ENCODE assay signal across 1 cellular context in the genomic region with DNA sequence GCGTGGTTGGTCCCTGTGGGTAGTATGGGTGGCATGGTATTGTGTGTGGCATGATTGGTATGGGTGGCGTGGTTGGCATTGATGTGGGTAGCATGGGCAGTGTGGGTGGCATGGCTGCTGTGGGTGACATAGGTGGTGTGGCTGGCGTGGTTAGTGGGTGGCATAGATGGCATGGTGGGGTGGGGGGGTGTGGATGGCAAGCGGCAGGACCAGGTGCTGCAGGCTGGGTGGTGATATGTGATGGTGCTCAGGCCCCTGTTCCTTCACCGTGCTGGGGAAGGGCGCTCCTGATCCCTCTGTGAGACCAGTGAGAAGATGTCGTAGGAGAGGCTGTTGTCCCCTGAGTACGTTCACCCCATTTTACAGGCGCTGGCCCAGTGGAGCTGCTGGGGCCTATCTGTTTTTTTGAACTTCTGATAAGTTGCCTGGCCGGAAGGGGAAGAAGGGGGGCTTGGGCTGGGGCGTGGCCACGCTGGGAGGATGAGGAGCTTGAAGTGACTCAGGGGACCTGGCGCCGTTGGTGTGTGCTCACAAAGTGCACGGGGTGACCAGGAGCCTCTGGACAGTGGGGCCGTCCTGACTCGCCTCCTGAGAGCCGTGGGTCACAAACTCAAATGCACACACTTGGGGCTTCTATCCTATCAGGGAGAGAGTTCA.
TF ChIP-seq lines count a peak whose summit lies in the region.

No MANE protein-coding gene starts in this region.

TF ChIP-seq in K562, 482 proteins besides CTCF, POLR2A, EP300 and RAD21 (continued from another document and continues in another):
- TF ChIP-seq PURB (CRISPR knock-in tag; IDR thresholded peaks at IDR 0.05; ENCODE audit: low read depth): no peak
- no peak for TF ChIP-seq ZKSCAN1 (IDR thresholded peaks at IDR 0.05; ENCODE audit: low read depth, low read length)
- TF ChIP-seq, protein P1, sequence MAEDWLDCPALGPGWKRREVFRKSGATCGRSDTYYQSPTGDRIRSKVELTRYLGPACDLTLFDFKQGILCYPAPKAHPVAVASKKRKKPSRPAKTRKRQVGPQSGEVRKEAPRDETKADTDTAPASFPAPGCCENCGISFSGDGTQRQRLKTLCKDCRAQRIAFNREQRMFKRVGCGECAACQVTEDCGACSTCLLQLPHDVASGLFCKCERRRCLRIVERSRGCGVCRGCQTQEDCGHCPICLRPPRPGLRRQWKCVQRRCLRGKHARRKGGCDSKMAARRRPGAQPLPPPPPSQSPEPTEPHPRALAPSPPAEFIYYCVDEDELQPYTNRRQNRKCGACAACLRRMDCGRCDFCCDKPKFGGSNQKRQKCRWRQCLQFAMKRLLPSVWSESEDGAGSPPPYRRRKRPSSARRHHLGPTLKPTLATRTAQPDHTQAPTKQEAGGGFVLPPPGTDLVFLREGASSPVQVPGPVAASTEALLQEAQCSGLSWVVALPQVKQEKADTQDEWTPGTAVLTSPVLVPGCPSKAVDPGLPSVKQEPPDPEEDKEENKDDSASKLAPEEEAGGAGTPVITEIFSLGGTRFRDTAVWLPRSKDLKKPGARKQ (CRISPR knock-in tag; IDR thresholded peaks at IDR 0.05): no peak
- no peak for TF ChIP-seq SIRT6 (IDR thresholded peaks at IDR 0.05; ENCODE audit: low read depth, low read length)
- TF ChIP-seq, protein P2, sequence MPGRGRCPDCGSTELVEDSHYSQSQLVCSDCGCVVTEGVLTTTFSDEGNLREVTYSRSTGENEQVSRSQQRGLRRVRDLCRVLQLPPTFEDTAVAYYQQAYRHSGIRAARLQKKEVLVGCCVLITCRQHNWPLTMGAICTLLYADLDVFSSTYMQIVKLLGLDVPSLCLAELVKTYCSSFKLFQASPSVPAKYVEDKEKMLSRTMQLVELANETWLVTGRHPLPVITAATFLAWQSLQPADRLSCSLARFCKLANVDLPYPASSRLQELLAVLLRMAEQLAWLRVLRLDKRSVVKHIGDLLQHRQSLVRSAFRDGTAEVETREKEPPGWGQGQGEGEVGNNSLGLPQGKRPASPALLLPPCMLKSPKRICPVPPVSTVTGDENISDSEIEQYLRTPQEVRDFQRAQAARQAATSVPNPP (IDR thresholded peaks at IDR 0.05; ENCODE audit: borderline replicate concordance, insufficient read depth, insufficient read length): no peak
- TF ChIP-seq U2AF2 (optimal IDR thresholded peaks at IDR 0.05; ENCODE audit: low read depth, low read length): no peak
- peak; percentile 50; the same call in 1 of the 2 replicates for TF ChIP-seq CTBP1 (IDR thresholded peaks at IDR 0.05; ENCODE audit: borderline replicate concordance)
- peak; percentile 35; the same call in 1 of the 2 replicates for TF ChIP-seq ZBTB7A (IDR thresholded peaks at IDR 0.05; ENCODE audit: borderline replicate concordance, control insufficient read depth, low read depth, low read length)
- no peak for TF ChIP-seq NFYB (IDR thresholded peaks at IDR 0.05; ENCODE audit: extremely low read depth, insufficient read length)
- no peak for TF ChIP-seq PML (IDR thresholded peaks at IDR 0.05; ENCODE audit: low read length)
- TF ChIP-seq HCFC1 (IDR thresholded peaks at IDR 0.05; ENCODE audit: low read depth, low read length): peak; percentile 20
- TF ChIP-seq RBM34 (IDR thresholded peaks at IDR 0.05; ENCODE audit: borderline replicate concordance, insufficient read depth, low read length): no peak
- peak in 1 of 2 experiments; percentile 49; a peak in 1 of 4 replicates for TF ChIP-seq KDM4B (IDR thresholded peaks at IDR 0.05; ENCODE audit: borderline replicate concordance in 2 of 2, low read depth in 1 of 2)
- TF ChIP-seq NCOA2 (IDR thresholded peaks at IDR 0.05; ENCODE audit: partially characterized antibody in 2 of 2): no peak
- TF ChIP-seq, protein P3, sequence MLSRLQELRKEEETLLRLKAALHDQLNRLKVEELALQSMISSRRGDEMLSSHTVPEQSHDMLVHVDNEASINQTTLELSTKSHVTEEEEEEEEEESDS (CRISPR knock-in tag; IDR thresholded peaks at IDR 0.05): no peak
- no peak for TF ChIP-seq IFI16 (CRISPR knock-in tag; IDR thresholded peaks at IDR 0.05)
- no peak for TF ChIP-seq ERF (CRISPR knock-in tag; IDR thresholded peaks at IDR 0.05)
- TF ChIP-seq, protein P4, sequence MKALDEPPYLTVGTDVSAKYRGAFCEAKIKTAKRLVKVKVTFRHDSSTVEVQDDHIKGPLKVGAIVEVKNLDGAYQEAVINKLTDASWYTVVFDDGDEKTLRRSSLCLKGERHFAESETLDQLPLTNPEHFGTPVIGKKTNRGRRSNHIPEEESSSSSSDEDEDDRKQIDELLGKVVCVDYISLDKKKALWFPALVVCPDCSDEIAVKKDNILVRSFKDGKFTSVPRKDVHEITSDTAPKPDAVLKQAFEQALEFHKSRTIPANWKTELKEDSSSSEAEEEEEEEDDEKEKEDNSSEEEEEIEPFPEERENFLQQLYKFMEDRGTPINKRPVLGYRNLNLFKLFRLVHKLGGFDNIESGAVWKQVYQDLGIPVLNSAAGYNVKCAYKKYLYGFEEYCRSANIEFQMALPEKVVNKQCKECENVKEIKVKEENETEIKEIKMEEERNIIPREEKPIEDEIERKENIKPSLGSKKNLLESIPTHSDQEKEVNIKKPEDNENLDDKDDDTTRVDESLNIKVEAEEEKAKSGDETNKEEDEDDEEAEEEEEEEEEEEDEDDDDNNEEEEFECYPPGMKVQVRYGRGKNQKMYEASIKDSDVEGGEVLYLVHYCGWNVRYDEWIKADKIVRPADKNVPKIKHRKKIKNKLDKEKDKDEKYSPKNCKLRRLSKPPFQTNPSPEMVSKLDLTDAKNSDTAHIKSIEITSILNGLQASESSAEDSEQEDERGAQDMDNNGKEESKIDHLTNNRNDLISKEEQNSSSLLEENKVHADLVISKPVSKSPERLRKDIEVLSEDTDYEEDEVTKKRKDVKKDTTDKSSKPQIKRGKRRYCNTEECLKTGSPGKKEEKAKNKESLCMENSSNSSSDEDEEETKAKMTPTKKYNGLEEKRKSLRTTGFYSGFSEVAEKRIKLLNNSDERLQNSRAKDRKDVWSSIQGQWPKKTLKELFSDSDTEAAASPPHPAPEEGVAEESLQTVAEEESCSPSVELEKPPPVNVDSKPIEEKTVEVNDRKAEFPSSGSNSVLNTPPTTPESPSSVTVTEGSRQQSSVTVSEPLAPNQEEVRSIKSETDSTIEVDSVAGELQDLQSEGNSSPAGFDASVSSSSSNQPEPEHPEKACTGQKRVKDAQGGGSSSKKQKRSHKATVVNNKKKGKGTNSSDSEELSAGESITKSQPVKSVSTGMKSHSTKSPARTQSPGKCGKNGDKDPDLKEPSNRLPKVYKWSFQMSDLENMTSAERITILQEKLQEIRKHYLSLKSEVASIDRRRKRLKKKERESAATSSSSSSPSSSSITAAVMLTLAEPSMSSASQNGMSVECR (CRISPR knock-in tag; IDR thresholded peaks at IDR 0.05): no peak
- no peak for TF ChIP-seq ZNF354B (CRISPR knock-in tag; IDR thresholded peaks at IDR 0.05)
- TF ChIP-seq, protein P5, sequence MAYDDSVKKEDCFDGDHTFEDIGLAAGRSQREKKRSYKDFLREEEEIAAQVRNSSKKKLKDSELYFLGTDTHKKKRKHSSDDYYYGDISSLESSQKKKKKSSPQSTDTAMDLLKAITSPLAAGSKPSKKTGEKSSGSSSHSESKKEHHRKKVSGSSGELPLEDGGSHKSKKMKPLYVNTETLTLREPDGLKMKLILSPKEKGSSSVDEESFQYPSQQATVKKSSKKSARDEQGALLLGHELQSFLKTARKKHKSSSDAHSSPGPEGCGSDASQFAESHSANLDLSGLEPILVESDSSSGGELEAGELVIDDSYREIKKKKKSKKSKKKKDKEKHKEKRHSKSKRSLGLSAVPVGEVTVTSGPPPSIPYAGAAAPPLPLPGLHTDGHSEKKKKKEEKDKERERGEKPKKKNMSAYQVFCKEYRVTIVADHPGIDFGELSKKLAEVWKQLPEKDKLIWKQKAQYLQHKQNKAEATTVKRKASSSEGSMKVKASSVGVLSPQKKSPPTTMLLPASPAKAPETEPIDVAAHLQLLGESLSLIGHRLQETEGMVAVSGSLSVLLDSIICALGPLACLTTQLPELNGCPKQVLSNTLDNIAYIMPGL (CRISPR knock-in tag; IDR thresholded peaks at IDR 0.05): no peak
- TF ChIP-seq, protein P6, sequence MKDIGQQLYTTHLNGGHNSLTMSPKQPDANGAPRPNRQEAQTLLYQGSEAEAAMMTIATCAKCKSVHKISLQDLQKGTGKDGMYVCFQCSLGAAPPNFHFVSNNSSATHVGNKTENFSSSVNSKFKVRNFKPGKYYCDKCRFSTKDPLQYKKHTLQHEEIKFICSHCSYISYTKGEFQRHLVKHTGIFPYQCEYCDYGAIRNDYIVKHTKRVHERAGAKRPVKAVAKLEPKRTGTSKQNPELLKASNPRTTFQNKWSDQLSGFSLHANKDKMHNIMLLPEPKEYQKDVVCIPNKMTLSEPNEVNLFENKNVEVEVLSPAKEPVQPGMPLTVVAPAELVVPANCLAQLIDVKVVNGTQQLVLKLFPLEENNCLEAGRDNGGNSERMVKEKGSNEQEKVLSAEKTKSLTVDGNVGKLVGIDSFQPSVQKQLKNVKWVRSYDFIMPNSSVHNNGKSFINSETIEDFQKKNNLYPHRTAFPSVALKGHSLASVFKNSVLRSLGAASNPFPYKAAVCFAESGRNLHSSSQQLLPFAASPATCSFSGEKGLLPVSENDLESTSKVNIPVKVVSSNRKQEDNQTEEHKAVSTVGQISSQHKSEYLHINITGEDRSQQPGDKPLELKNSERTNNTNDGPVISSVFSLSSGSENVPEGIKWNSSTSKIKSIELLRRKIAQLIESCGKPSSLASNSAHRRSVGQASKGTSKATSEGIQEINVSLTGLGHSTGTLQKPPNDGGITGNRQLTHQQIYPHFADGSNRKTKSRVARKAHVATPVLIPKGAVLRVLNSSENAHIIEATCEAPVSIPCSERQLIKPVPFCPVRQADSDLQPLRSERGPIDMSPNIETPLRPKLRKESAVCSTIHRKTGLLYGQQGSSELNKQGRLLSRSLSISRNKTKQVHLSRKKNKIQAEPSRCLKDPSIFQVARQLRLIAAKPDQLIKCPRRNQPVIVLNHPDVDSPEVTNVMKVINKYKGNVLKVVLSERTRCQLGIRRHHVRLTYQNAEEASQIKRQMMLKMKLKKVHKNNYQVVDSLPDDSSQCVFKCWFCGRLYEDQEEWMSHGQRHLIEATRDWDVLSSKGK (CRISPR knock-in tag; IDR thresholded peaks at IDR 0.05): no peak
- TF ChIP-seq FOXK1 (CRISPR knock-in tag; IDR thresholded peaks at IDR 0.05; ENCODE audit: borderline replicate concordance): no peak
- peak; percentile 54 for TF ChIP-seq DPF2 (IDR thresholded peaks at IDR 0.05)
- TF ChIP-seq, protein P7, sequence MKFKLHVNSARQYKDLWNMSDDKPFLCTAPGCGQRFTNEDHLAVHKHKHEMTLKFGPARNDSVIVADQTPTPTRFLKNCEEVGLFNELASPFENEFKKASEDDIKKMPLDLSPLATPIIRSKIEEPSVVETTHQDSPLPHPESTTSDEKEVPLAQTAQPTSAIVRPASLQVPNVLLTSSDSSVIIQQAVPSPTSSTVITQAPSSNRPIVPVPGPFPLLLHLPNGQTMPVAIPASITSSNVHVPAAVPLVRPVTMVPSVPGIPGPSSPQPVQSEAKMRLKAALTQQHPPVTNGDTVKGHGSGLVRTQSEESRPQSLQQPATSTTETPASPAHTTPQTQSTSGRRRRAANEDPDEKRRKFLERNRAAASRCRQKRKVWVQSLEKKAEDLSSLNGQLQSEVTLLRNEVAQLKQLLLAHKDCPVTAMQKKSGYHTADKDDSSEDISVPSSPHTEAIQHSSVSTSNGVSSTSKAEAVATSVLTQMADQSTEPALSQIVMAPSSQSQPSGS (CRISPR knock-in tag; IDR thresholded peaks at IDR 0.05): no peak
- TF ChIP-seq, protein P8, sequence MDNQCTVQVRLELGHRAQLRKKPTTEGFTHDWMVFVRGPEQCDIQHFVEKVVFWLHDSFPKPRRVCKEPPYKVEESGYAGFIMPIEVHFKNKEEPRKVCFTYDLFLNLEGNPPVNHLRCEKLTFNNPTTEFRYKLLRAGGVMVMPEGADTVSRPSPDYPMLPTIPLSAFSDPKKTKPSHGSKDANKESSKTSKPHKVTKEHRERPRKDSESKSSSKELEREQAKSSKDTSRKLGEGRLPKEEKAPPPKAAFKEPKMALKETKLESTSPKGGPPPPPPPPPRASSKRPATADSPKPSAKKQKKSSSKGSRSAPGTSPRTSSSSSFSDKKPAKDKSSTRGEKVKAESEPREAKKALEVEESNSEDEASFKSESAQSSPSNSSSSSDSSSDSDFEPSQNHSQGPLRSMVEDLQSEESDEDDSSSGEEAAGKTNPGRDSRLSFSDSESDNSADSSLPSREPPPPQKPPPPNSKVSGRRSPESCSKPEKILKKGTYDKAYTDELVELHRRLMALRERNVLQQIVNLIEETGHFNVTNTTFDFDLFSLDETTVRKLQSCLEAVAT (IDR thresholded peaks at IDR 0.05): no peak
- TF ChIP-seq ZNF124 (CRISPR knock-in tag; IDR thresholded peaks at IDR 0.05): no peak
- TF ChIP-seq, protein P9, sequence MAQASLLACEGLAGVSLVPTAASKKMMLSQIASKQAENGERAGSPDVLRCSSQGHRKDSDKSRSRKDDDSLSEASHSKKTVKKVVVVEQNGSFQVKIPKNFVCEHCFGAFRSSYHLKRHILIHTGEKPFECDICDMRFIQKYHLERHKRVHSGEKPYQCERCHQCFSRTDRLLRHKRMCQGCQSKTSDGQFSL (CRISPR knock-in tag; IDR thresholded peaks at IDR 0.05): peak; percentile 84
- TF ChIP-seq, protein P9 (tag; IDR thresholded peaks at IDR 0.05): no peak
- TF ChIP-seq TARDBP (IDR thresholded peaks at IDR 0.05): no peak
- TF ChIP-seq ZNF551 (CRISPR knock-in tag; IDR thresholded peaks at IDR 0.05): no peak
- peak; percentile 30 for TF ChIP-seq TBP (optimal IDR thresholded peaks at IDR 0.05; ENCODE audit: low read depth, low read length)
- no peak for TF ChIP-seq MTF1 (CRISPR knock-in tag; IDR thresholded peaks at IDR 0.05; ENCODE audit: borderline replicate concordance)
- no peak for TF ChIP-seq POU5F1 (IDR thresholded peaks at IDR 0.05; ENCODE audit: borderline replicate concordance, low read depth, low read length, partially characterized antibody)
- TF ChIP-seq CBX2 (IDR thresholded peaks at IDR 0.05; ENCODE audit: insufficient read depth, low read length, poor library complexity, severe bottlenecking): no peak
- TF ChIP-seq FIP1L1 (IDR thresholded peaks at IDR 0.05; ENCODE audit: low read depth, low read length, poor library complexity, severe bottlenecking): no peak
- no peak for TF ChIP-seq BMI1 (IDR thresholded peaks at IDR 0.05; ENCODE audit: low read length)
- TF ChIP-seq BRF1 (IDR thresholded peaks at IDR 0.05; ENCODE audit: borderline replicate concordance, extremely low read depth, insufficient read length): no peak
- no peak for TF ChIP-seq CBFB (CRISPR knock-in tag; IDR thresholded peaks at IDR 0.05)
- no peak for TF ChIP-seq SIN3A (IDR thresholded peaks at IDR 0.05; ENCODE audit: borderline replicate concordance in 2 of 2, control insufficient read depth in 1 of 2, low read depth in 2 of 2, low read length in 2 of 2)
- TF ChIP-seq RUNX1 (IDR thresholded peaks at IDR 0.05; ENCODE audit: low read depth): no peak
- TF ChIP-seq, protein P10, sequence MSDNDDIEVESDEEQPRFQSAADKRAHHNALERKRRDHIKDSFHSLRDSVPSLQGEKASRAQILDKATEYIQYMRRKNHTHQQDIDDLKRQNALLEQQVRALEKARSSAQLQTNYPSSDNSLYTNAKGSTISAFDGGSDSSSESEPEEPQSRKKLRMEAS (CRISPR knock-in tag; IDR thresholded peaks at IDR 0.05): no peak
- TF ChIP-seq NR1H2 (CRISPR knock-in tag; IDR thresholded peaks at IDR 0.05): no peak
- TF ChIP-seq ZNF184 (CRISPR knock-in tag; IDR thresholded peaks at IDR 0.05): no peak
- peak; percentile 32 for TF ChIP-seq TAF1 (IDR thresholded peaks at IDR 0.05; ENCODE audit: control insufficient read depth, extremely low read depth, insufficient read depth, low read length, severe bottlenecking)
